Comparison of ENCODE assay signal across 8 cellular contexts in genomic region chr10:95656291-95657164, GRCh38. TPM values are rescaled to one million over a fixed set of nuclear protein-coding genes. Genes with fewer than 3 reads are reported as not detected.
DNase-seq lines count a peak whose midpoint lies in the region; ATAC-seq lines count a peak whose summit lies in the region.

ALDH18A1 (minus strand) TSS chr10:95656711; CDS start chr10:95653377, 3,334 bp downstream.

- H3K27ac ChIP-seq in epithelial cell of prostate, result peak within 1 kb of the TSS; percentile 5

- peak; percentile 91 for ATAC-seq in GM21390 (IDR thresholded peaks at IDR 0.05; ENCODE audit: unreplicated experiment)

- peak; percentile 92 for DNase-seq in DMS 273 (lab: John Stamatoyannopoulos, UW; ENCODE audit: unreplicated experiment)
- peak in 75 of 76 experiments; percentile 33 to 94 (median 88) for DNase-seq in HUDEP-2 (lab: John Stamatoyannopoulos, UW; ENCODE audit: unreplicated experiment in 76 of 76)
- peak; percentile 59 for DNase-seq in OCI-M2 (lab: John Stamatoyannopoulos, UW; ENCODE audit: unreplicated experiment)
- peak; percentile 90 for DNase-seq in activated T-cell treated with anti-CD3 and anti-CD28 coated beads for 24 hours (ENCODE audit: low read depth)
- peak; percentile 8 for DNase-seq in epithelial cell of prostate (ENCODE audit: low read depth, low spot score)
- peak; percentile 92 for DNase-seq in mucosa of gallbladder (ENCODE audit: low spot score)
- DNase-seq in stimulated activated CD8-positive, alpha-beta memory T cell treated with anti-CD3 and anti-CD28 coated beads, Interleukin-4, amount 100 ng/mL, for 24 hours (ENCODE audit: low read depth), result peak; percentile 87

RNA-seq across cellular contexts. Expression of gene ALDH18A1, which starts in this region (rescaled TPM):
- total RNA-seq in mucosa of gallbladder, result 95.4 TPM

Comparison
In these comparisons a context has a peak if more than half of its experiments do, and no peak if none do; other contexts are left out.
1. Peak in every context shown above with its lines: DNase-seq, ATAC-seq and H3K27ac ChIP-seq.
2. DNase-seq: peak in every context shown above with its lines; median percentile 92 in DMS 273; 92 in mucosa of gallbladder; 90 in activated T-cell treated with anti-CD3 and anti-CD28 coated beads for 24 hours; 88 in HUDEP-2; 87 in stimulated activated CD8-positive, alpha-beta memory T cell treated with anti-CD3 and anti-CD28 coated beads, Interleukin-4, amount 100 ng/mL, for 24 hours; 59 in OCI-M2; 8 in epithelial cell of prostate.